In genomic region chr12:88855301-88855700, GRCh38 we compare ENCODE assay signal across 26 cellular contexts.
"Had no signal": no experiment of that assay in that cellular context is flagged by ENCODE, and none has a peak within 500 bp of the region (broad histone marks: within the 10 kb centered on the region; RNA-seq: fewer than 3 reads in every experiment).

No MANE protein-coding gene starts in this region.

- H3K4me3 ChIP-seq: adrenal gland, ascending aorta, colonic mucosa, dorsolateral prefrontal cortex, esophagus muscularis mucosa, heart right ventricle, left ventricle myocardium inferior, ovary, prostate gland, right atrium auricular region, tibial artery had no signal

- H3K27ac ChIP-seq: adrenal gland, ascending aorta, colonic mucosa, dorsolateral prefrontal cortex, esophagus muscularis mucosa, heart right ventricle, left ventricle myocardium inferior, ovary, prostate gland, right atrium auricular region, tibial artery had no signal

- H3K4me1 ChIP-seq: adrenal gland, ascending aorta, colonic mucosa, esophagus muscularis mucosa, heart right ventricle, left ventricle myocardium inferior, prostate gland, right atrium auricular region, tibial artery had no signal

- DNase-seq: activated B cell treated with CpG ODN at 0.5 μM for 24 hours; activated CD4-positive, alpha-beta T cell treated with anti-CD3 and anti-CD28 coated beads for 4 hours; activated CD4-positive, alpha-beta T cell treated with anti-CD3 and anti-CD28 coated beads, Interleukin-2, amount 50 U/mL, for 48 hours; activated CD8-positive, alpha-beta memory T cell treated with anti-CD3 and anti-CD28 coated beads, Interleukin-2, amount 50 U/mL, for 48 hours; activated naive CD4-positive, alpha-beta T cell; activated T-cell treated with anti-CD3 and anti-CD28 coated beads, Interleukin-2, amount 50 U/mL, for 4 hours; adrenal gland; central memory CD4-positive, alpha-beta T cell; colonic mucosa; dorsolateral prefrontal cortex; effector memory CD8-positive, alpha-beta T cell; heart right ventricle; kidney glomerular epithelial cell; left ventricle myocardium inferior; midbrain; ovary; stimulated activated CD4-positive, alpha-beta T cell treated with anti-CD3 and anti-CD28 coated beads, Interleukin-2, amount 100 ng/mL, for 24 hours; stimulated activated naive CD8-positive, alpha-beta T cell treated with anti-CD3 and anti-CD28 coated beads, Interleukin-15, amount 100 ng/mL, for 72 hours; T-helper 17 cell; tibial artery had no signal

- H3K36me3 ChIP-seq: adrenal gland, ascending aorta, colonic mucosa, esophagus muscularis mucosa, heart right ventricle, left ventricle myocardium inferior, ovary, prostate gland, right atrium auricular region, tibial artery had no signal

- H3K9me3 ChIP-seq: adrenal gland, ascending aorta, colonic mucosa, esophagus muscularis mucosa, ovary, prostate gland, right atrium auricular region, tibial artery had no signal

- H3K27me3 ChIP-seq: adrenal gland, ascending aorta, colonic mucosa, dorsolateral prefrontal cortex, esophagus muscularis mucosa, heart right ventricle, ovary, right atrium auricular region, tibial artery had no signal

- ATAC-seq: activated T-cell treated with anti-CD3 and anti-CD28 coated beads, Interleukin-2, amount 50 U/mL, for 4 hours; effector memory CD8-positive, alpha-beta T cell; heart right ventricle; natural killer cell treated with Interleukin-12 subunit alpha and Interleukin-12 subunit beta and Interleukin-15 and Interleukin-18, amount 100 ng/mL, for 72 hours; stimulated activated effector memory CD8-positive, alpha-beta T cell treated with anti-CD3 and anti-CD28 coated beads, Interleukin-12 subunit alpha, Interleukin-12 subunit beta, amount 100 ng/mL, for 72 hours; stimulated activated naive CD8-positive, alpha-beta T cell treated with anti-CD3 and anti-CD28 coated beads, Interleukin-15, amount 100 ng/mL, for 72 hours; T-helper 17 cell had no signal
